In the genomic region with DNA sequence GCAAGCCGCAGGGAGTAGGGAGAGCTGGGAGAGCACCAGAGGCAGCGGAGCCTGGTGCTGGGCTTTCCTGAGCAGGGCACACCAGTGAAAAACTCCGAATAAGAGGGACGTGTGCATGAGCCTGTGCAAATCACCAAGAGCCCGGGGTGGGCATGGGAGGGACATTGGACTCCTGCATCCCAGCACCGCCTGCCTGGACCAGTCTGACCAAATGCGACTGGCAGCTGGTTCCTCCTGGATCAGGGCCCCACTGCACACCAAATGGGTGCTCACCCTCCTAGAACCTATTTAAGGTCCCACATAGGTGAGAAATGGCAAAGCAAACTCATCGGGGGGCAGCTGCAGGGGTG, we compare ENCODE assay signal across 22 cellular contexts. TPM values are rescaled to one million over a fixed set of nuclear protein-coding genes. Genes with fewer than 3 reads are reported as not detected.
DNase-seq lines count a peak whose midpoint lies in the region; ATAC-seq and TF ChIP-seq lines count a peak whose summit lies in the region.
"Had no signal": no experiment of that assay in that cellular context is flagged by ENCODE, and none has a peak within 500 bp of the region (broad histone marks: within the 10 kb centered on the region; RNA-seq: fewer than 3 reads in every experiment).

No MANE protein-coding gene starts in this region.

- WGBS in esophagus muscularis mucosa, result 76% methylated on average over 8 of the region's 8 CpGs
- WGBS in thyroid gland, 2 donors, result 68 to 86% methylated on average over 6 to 8 of the region's 8 CpGs

- H3K4me1 Mint-ChIP-seq in neural crest cell, result peaks cover 46% of the 10 kb centered on the region
- peaks cover 10% of the 10 kb centered on the region for H3K4me1 Mint-ChIP-seq in activated CD4-positive, alpha-beta memory T cell treated with anti-CD3 and anti-CD28 coated beads for 36 hours (ENCODE audit: low read depth)

- ATAC-seq in HG03460 (IDR thresholded peaks at IDR 0.05; ENCODE audit: unreplicated experiment), result no peak
- ATAC-seq: foreskin keratinocyte, PC-3, T-helper 17 cell had no signal

- H3K4me3 ChIP-seq in esophagus muscularis mucosa (peak overlapping the region in 1 of 4 donors; percentile 6), thyroid gland (replicated peaks in 1 of 3) (no peak overlapping the region)
- H3K4me3 ChIP-seq: GM23248, SJSA1, testis had no signal

- no peak for TF ChIP-seq CTCF in RWPE1 (conservative IDR thresholded peaks at IDR 0.05; ENCODE audit: low read depth)
- no peak for TF ChIP-seq CTCF in esophagus muscularis mucosa (IDR thresholded peaks at IDR 0.05)
- no peak for TF ChIP-seq CTCF in neural crest cell (conservative IDR thresholded peaks at IDR 0.05)
- no peak for TF ChIP-seq CTCF in thyroid gland (IDR thresholded peaks at IDR 0.05)

- H3K27ac ChIP-seq in RWPE1 (peak overlapping the region; percentile 32), esophagus muscularis mucosa (replicated peaks in 1 of 4) (peak overlapping the region; percentile 27 to 98 (median 74)), thyroid gland (peak overlapping the region; percentile 12 to 59 (median 58))
- H3K27ac ChIP-seq: foreskin keratinocyte, GM23248, SJSA1, testis, WERI-Rb-1 had no signal

- H3K9me3 ChIP-seq in esophagus muscularis mucosa (no peaks in the 10 kb centered on the region), thyroid gland (no peaks in the 10 kb centered on the region)
- H3K9me3 ChIP-seq: SJSA1, testis had no signal

- peaks cover 12 to 21% (median 16%) of the 10 kb centered on the region in 4 donors for H3K36me3 ChIP-seq in esophagus muscularis mucosa
- peaks cover 8% of the 10 kb centered on the region in 2 donors for H3K36me3 ChIP-seq in thyroid gland

- TF ChIP-seq EP300 in esophagus muscularis mucosa (IDR thresholded peaks at IDR 0.05), result no peak

- no peak for TF ChIP-seq POLR2A in esophagus muscularis mucosa (IDR thresholded peaks at IDR 0.05; ENCODE audit: low read depth)
- no peak for TF ChIP-seq POLR2A in thyroid gland (IDR thresholded peaks at IDR 0.05)

- no peaks in the 10 kb centered on the region for H3K36me3 Mint-ChIP-seq in neural crest cell (ENCODE audit: low read depth)
- H3K36me3 Mint-ChIP-seq in activated CD4-positive, alpha-beta memory T cell treated with anti-CD3 and anti-CD28 coated beads for 36 hours, result peaks cover 2% of the 10 kb centered on the region

- no peaks in the 10 kb centered on the region for H3K27me3 ChIP-seq in esophagus muscularis mucosa
- no peaks in the 10 kb centered on the region for H3K27me3 ChIP-seq in thyroid gland
- H3K27me3 ChIP-seq: foreskin keratinocyte, SJSA1, testis had no signal

- H3K4me1 ChIP-seq in esophagus muscularis mucosa, result peaks cover 62 to 82% (median 75%) of the 10 kb centered on the region in 4 donors
- peaks cover 10 to 49% of the 10 kb centered on the region in 2 donors for H3K4me1 ChIP-seq in thyroid gland

- POLR2A ChIA-PET in RWPE1 (lab: Yijun Ruan, JAX; ENCODE audit: low non-redundant PET), result no interaction called here
- POLR2A ChIA-PET in activated CD4-positive, alpha-beta memory T cell treated with anti-CD3 and anti-CD28 coated beads for 36 hours (lab: Charles Lee), result no interaction called here

- no peak for DNase-seq in RWPE1 (ENCODE audit: low spot score)
- no peak for DNase-seq in esophagus muscularis mucosa (ENCODE audit: extremely low spot score)
- DNase-seq in neural crest cell (ENCODE audit: low read depth, low spot score), result no peak
- DNase-seq in thyroid gland, result no peak
- DNase-seq in activated CD4-positive, alpha-beta memory T cell treated with anti-CD3 and anti-CD28 coated beads for 36 hours, result no peak
- no peak for DNase-seq in NCI-H1436 treated with DMSO at 0.1 percent for 48 hours (lab: John Stamatoyannopoulos, UW)
- DNase-seq: activated naive CD4-positive, alpha-beta T cell; amniotic stem cell; DMS79; foreskin keratinocyte; GM23248; IMR-90; kidney glomerular epithelial cell; NCI-H187; NCI-H345; nucleus accumbens; PC-3; T-helper 17 cell; testis; WERI-Rb-1 had no signal

- H3K9me3 Mint-ChIP-seq in neural crest cell, result no peaks in the 10 kb centered on the region
- no peaks in the 10 kb centered on the region for H3K9me3 Mint-ChIP-seq in activated CD4-positive, alpha-beta memory T cell treated with anti-CD3 and anti-CD28 coated beads for 36 hours

- H3K27ac Mint-ChIP-seq in neural crest cell (ENCODE audit: unreplicated experiment), result peak overlapping the region; percentile 50
- no peak overlapping the region for H3K27ac Mint-ChIP-seq in activated CD4-positive, alpha-beta memory T cell treated with anti-CD3 and anti-CD28 coated beads for 36 hours
- H3K27ac Mint-ChIP-seq: T-helper 17 cell had no signal

- H3K27me3 Mint-ChIP-seq in neural crest cell (ENCODE audit: low read depth), result peaks cover 2% of the 10 kb centered on the region
- H3K27me3 Mint-ChIP-seq in activated CD4-positive, alpha-beta memory T cell treated with anti-CD3 and anti-CD28 coated beads for 36 hours, result no peaks in the 10 kb centered on the region
- H3K27me3 Mint-ChIP-seq: T-helper 17 cell had no signal

- peak overlapping the region; percentile 61 for H3K4me3 Mint-ChIP-seq in neural crest cell
- H3K4me3 Mint-ChIP-seq in activated CD4-positive, alpha-beta memory T cell treated with anti-CD3 and anti-CD28 coated beads for 36 hours, result no peak overlapping the region
- H3K4me3 Mint-ChIP-seq: T-helper 17 cell had no signal

- CTCF ChIA-PET in RWPE1 (lab: Yijun Ruan, JAX), result interaction anchor here (3.0 kb wide), 1 partner anchor 11 kb away, joined by 11 read pairs; no protein-coding TSS in a partner anchor
- CTCF ChIA-PET in activated CD4-positive, alpha-beta memory T cell treated with anti-CD3 and anti-CD28 coated beads for 36 hours (lab: Charles Lee), result interaction anchor here (0.8 to 6.7 kb wide), 2 partner anchors 11 to 236 kb away, joined by 4 to 140 read pairs; no protein-coding TSS in a partner anchor

- intact Hi-C loops in esophagus muscularis mucosa (cut with DNase I), result no loop called here
- intact Hi-C loops in thyroid gland (cut with DNase I), result no loop called here
- intact Hi-C loops in activated CD4-positive, alpha-beta memory T cell treated with anti-CD3 and anti-CD28 coated beads for 36 hours (cut with micrococcal nuclease), result no loop called here

RNA-seq across cellular contexts. Expression of a gene that starts 3.1 kb away (rescaled TPM):
- total RNA-seq in esophagus muscularis mucosa (10 to 100 TPM; 30.3 to 88.5 (median 74.1) TPM), neural crest cell (44.1 and 49.8 TPM in 2 replicates), thyroid gland (10 to 100 TPM; 19.5 to 27.5 (median 26.2) TPM)
- 10 to 100 TPM; 21.7 to 21.9 TPM for total RNA-seq in activated CD4-positive, alpha-beta memory T cell treated with anti-CD3 and anti-CD28 coated beads for 36 hours

RNA-seq across cellular contexts. Expression of a gene that starts 33.0 kb away (rescaled TPM):
- total RNA-seq in esophagus muscularis mucosa, result 10 to 100 TPM; 12.3 to 27.5 (median 20.4) TPM
- total RNA-seq in neural crest cell, result 77.0 and 77.5 TPM in 2 replicates
- total RNA-seq in thyroid gland, result 10 to 100 TPM; 24.7 to 39.3 (median 29.3) TPM
- 10 to 100 TPM; 28.8 to 30.4 TPM for total RNA-seq in activated CD4-positive, alpha-beta memory T cell treated with anti-CD3 and anti-CD28 coated beads for 36 hours
